9 cellular contexts compared by ENCODE assay signal in the genomic region with DNA sequence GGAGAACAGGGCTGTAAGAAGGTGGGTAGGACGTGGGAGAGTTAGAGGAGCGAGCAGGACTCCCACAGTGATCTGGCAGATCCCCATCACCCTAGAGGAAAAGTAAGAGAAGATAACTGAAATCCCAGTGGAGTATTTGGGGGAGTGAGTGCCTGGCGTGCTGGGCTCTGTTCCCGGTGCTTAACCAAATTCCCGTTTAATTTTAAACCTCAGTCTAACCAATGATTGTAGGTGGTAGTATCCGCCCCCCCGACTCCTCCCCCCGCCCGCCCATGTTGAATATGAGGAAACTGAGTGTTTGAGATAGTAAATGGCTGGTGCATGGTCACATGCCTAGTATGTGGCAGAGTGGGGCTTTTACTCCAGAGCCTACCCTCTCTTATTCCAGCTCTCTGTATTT. TPM values are rescaled to one million over a fixed set of nuclear protein-coding genes. Genes with fewer than 3 reads are reported as not detected.
DNase-seq lines count a peak whose midpoint lies in the region; ATAC-seq, FAIRE-seq and TF ChIP-seq lines count a peak whose summit lies in the region.
"Had no signal": no experiment of that assay in that cellular context is flagged by ENCODE, and none has a peak within 500 bp of the region (broad histone marks: within the 10 kb centered on the region; RNA-seq: fewer than 3 reads in every experiment).

No MANE protein-coding gene starts in this region.

- WGBS in H9 (ENCODE audit: extremely low coverage, insufficient read length, low lambda C conversion rate), result no CpG with 5 or more reads among the region's 9 CpGs

- H3K27me3 Mint-ChIP-seq in H9 (ENCODE audit: low read depth) (no peaks in the 10 kb centered on the region), T-cell (no peaks in the 10 kb centered on the region)

- peaks cover 7% of the 10 kb centered on the region for H3K79me1 ChIP-seq in H9 (ENCODE audit: insufficient read depth, low read depth, low read length, poor library complexity, severe bottlenecking)

- H2AK5ac ChIP-seq in H9 (ENCODE audit: insufficient read length, low read length), result no peak overlapping the region

- H3K4me1 Mint-ChIP-seq in H9 (peaks cover 27 to 35% of the 10 kb centered on the region in 2 experiments), T-cell (peaks cover 36 to 44% (median 37%) of the 10 kb centered on the region in 3 donors)

- H3K14ac ChIP-seq in H9 (ENCODE audit: insufficient read depth, low read length), result no peak overlapping the region

- no peak overlapping the region for H2BK12ac ChIP-seq in H9 (ENCODE audit: insufficient read length, low read depth, low read length)

- H3K4me2 ChIP-seq in H9 (ENCODE audit: insufficient read depth, insufficient read length, low read length), result peak overlapping the region; percentile 59

- H3K23me2 ChIP-seq in H9 (ENCODE audit: insufficient read length, low read depth, low read length, poor library complexity, severe bottlenecking), result peaks cover 20% of the 10 kb centered on the region

- H2BK5ac ChIP-seq in H9 (ENCODE audit: insufficient read length, low read length), result no peak overlapping the region

- peaks cover 6% of the 10 kb centered on the region; the same call in 1 of the 2 replicates for H3K4me1 ChIP-seq in H9 (ENCODE audit: insufficient read depth, low read length)
- peaks cover 33 to 55% (median 36%) of the 10 kb centered on the region in 3 donors for H3K4me1 ChIP-seq in skeletal muscle tissue (ENCODE audit: control insufficient read depth in 3 of 3, insufficient read depth in 3 of 3, low read length in 3 of 3)

- H3K27me3 ChIP-seq in H9 (ENCODE audit: insufficient read depth, low read length) (no peaks in the 10 kb centered on the region), skeletal muscle tissue (ENCODE audit: control insufficient read depth in 3 of 3, insufficient read depth in 3 of 3, low read length in 3 of 3) (no peaks in the 10 kb centered on the region)

- CTCF ChIA-PET in T-cell (lab: Charles Lee), result interaction anchor here in 1 of 2 donors (1.0 kb wide), 1 partner anchor 181 kb away, joined by 3 read pairs; no protein-coding TSS in a partner anchor

- H3K9ac ChIP-seq in H9 (ENCODE audit: extremely low read depth, insufficient read length, low read length), result no peak overlapping the region
- peak overlapping the region in 2 of 3 donors; percentile 89 to 95 for H3K9ac ChIP-seq in skeletal muscle tissue (ENCODE audit: low read depth in 1 of 3, low read length in 3 of 3)

- H4K5ac ChIP-seq in H9 (ENCODE audit: insufficient read length, low read depth, low read length), result no peak overlapping the region

- H3K18ac ChIP-seq in H9 (ENCODE audit: insufficient read length, low read depth, low read length), result no peak overlapping the region

- H3K9me3 ChIP-seq in H9 (ENCODE audit: control insufficient read depth, low read depth, low read length), result no peaks in the 10 kb centered on the region
- H3K9me3 ChIP-seq in skeletal muscle tissue (ENCODE audit: control insufficient read depth in 3 of 3, low read length in 3 of 3), result no peaks in the 10 kb centered on the region

- POLR2A ChIA-PET in T-cell (lab: Charles Lee), result interaction anchor here in 1 of 2 donors (0.7 kb wide), 1 partner anchor 200 kb away, joined by 3 read pairs; no protein-coding TSS in a partner anchor

- H2AFZ ChIP-seq in H9 (ENCODE audit: low read length), result no peak overlapping the region

- TF ChIP-seq CTCF in H9 (conservative IDR thresholded peaks at IDR 0.05) (no peak), fibroblast of mammary gland (conservative IDR thresholded peaks at IDR 0.05; ENCODE audit: control insufficient read depth, insufficient read depth, low read depth, low read length) (no peak), D721Med (IDR thresholded peaks at IDR 0.05; ENCODE audit: insufficient read depth, missing control alignments) (no peak)

- no peak overlapping the region for H4K91ac ChIP-seq in H9 (ENCODE audit: insufficient read length, low read depth, low read length)

- H3K79me2 ChIP-seq in H9 (ENCODE audit: insufficient read depth, low read length), result no peaks in the 10 kb centered on the region; the same call in 1 of the 2 replicates

- H3K9me3 Mint-ChIP-seq in H9, result no peaks in the 10 kb centered on the region
- no peaks in the 10 kb centered on the region for H3K9me3 Mint-ChIP-seq in T-cell

- H4K8ac ChIP-seq in H9 (replicated peaks; ENCODE audit: insufficient read length, low read depth, low read length), result no peak overlapping the region

- H3K4ac ChIP-seq in H9 (ENCODE audit: low read depth, low read length), result no peak overlapping the region

- FAIRE-seq in D721Med (lab: Jason Lieb, UNC), result no peak

- peaks cover 19 to 42% (median 29%) of the 10 kb centered on the region in 3 experiments for H3K36me3 Mint-ChIP-seq in H9 (ENCODE audit: insufficient read depth in 1 of 3, low read depth in 3 of 3)
- H3K36me3 Mint-ChIP-seq in T-cell, result peaks cover 14% of the 10 kb centered on the region

- ATAC-seq in T-cell (replicated peaks in 1 of 4), result no peak

- H3K4me3 ChIP-seq in fibroblast of mammary gland (ENCODE audit: control insufficient read depth, low read depth, low read length), result peak overlapping the region; percentile 66
- H3K4me3 ChIP-seq in skeletal muscle tissue (ENCODE audit: low read length in 3 of 3), result peak overlapping the region; percentile 86 to 92 (median 88)

- H3K27ac Mint-ChIP-seq in H9 (peak overlapping the region in 2 of 3 experiments; percentile 86 to 94; a peak in 4 of 7 replicates), T-cell (peak overlapping the region; percentile 99)

- H3T11ph ChIP-seq in H9 (ENCODE audit: low read length), result no peak overlapping the region

- no peak overlapping the region for H2BK120ac ChIP-seq in H9 (ENCODE audit: low read depth, low read length, poor library complexity, severe bottlenecking)

- no peak overlapping the region for H3K27ac ChIP-seq in H9 (ENCODE audit: insufficient read length, low read depth, low read length)
- H3K27ac ChIP-seq in skeletal muscle tissue (ENCODE audit: low read depth, low read length), result peak overlapping the region; percentile 97

- no peak overlapping the region for H2BK20ac ChIP-seq in H9 (ENCODE audit: low read depth, low read length, poor library complexity, severe bottlenecking)

- no peak overlapping the region for H2BK15ac ChIP-seq in H9 (ENCODE audit: low read depth, low read length)

- H4K20me1 ChIP-seq in H9 (ENCODE audit: control insufficient read depth, insufficient read depth, insufficient read length), result no peaks in the 10 kb centered on the region

- H3K23ac ChIP-seq in H9 (ENCODE audit: insufficient read length, low read depth, low read length), result no peak overlapping the region

- DNase-seq in H9 (no peak), T-cell (no peak), fibroblast of mammary gland (ENCODE audit: low read depth) (peak; percentile 75), NCI-H526 treated with DMSO at 0.1 percent for 48 hours (lab: John Stamatoyannopoulos, UW) (no peak), C1 segment of cervical spinal cord (lab: John Stamatoyannopoulos, UW) (no peak), NCI-H1105 treated with DMSO at 0.1 percent for 48 hours (lab: John Stamatoyannopoulos, UW) (no peak), D721Med (ENCODE audit: insufficient read length, low spot score) (no peak)

- peaks cover 22 to 37% (median 26%) of the 10 kb centered on the region in 3 donors for H3K36me3 ChIP-seq in skeletal muscle tissue (ENCODE audit: control insufficient read depth in 3 of 3, insufficient read depth in 3 of 3, low read length in 3 of 3)

- H3K56ac ChIP-seq in H9 (ENCODE audit: insufficient read length, low read depth, low read length), result no peak overlapping the region

- H3K4me3 Mint-ChIP-seq in H9 (peak overlapping the region; percentile 86 to 90; a peak in 3 of 5 replicates), T-cell (peak overlapping the region in 2 of 3 donors; percentile 85 to 97)

RNA-seq across cellular contexts. Expression of a gene that starts 1.2 kb away (rescaled TPM):
- 79.2 and 80.1 TPM in 2 replicates for total RNA-seq in H9 (2021)
- 10 to 100 TPM; 31.4 to 44.7 (median 39.1) TPM for total RNA-seq in T-cell
- 29.7 TPM for total RNA-seq in skeletal muscle tissue

RNA-seq across cellular contexts. Expression of a gene that starts 3.1 kb away (rescaled TPM):
- total RNA-seq in H9 (2021), result 22.3 and 26.6 TPM in 2 replicates
- total RNA-seq in T-cell, result 10 to 100 TPM; 21.4 to 29.9 (median 25.9) TPM
- total RNA-seq in skeletal muscle tissue, result 4.7 TPM

RNA-seq across cellular contexts. Expression of a gene that starts 5.0 kb away (rescaled TPM):
- total RNA-seq in H9 (2021) (not detected in 2 replicates), T-cell (not detected), skeletal muscle tissue (not detected)
- total RNA-seq: H4 had no signal

RNA-seq across cellular contexts. Expression of a gene that starts 50.4 kb away (rescaled TPM):
- total RNA-seq in H9 (2021) (1,184 and 1,207 TPM in 2 replicates), T-cell (1,000 to 10,000 TPM in 2 of 5 donors, 100 to 1,000 TPM in 3; 707 to 1,066 (median 764) TPM), skeletal muscle tissue (281 TPM)
